8 cellular contexts compared by ENCODE assay signal in the genomic region with DNA sequence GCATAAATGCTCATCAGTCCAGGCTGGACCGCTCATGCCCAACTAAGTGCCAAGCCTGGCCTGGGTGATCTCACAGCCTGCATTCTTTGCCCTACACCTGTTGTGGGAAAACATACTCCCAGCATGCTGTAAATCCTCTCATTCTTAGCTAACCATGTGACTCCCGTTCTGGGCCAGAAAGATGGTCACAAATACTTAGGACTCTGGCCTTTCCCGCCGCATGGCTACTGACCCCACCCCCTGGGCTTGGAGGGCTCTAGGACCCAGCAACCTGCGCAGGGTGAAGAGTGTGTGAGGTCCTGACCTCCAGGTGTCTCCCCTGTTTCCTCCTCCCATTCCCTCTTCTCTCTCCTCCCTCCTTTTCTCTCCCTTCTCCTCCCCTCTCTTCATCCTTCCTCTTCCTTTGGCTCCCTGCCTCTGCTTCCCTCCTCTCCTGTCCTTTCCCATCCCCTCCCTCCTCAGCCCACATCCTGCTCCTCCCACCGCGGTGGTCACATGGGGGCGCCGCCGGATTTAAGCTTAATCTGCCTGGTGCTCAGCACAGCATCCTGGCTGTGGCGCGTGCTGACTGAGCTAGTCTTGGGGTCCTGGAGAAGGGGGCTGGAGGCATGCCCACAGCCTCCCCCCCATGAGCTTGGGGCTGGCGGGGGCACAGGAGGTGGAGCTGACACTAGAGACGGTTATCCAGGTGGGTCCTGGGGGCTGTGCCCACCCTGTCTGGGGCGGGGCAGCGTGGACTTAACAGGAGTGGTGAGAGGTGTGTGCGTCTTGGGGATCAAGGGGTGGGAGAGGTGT. TPM values are rescaled to one million over a fixed set of nuclear protein-coding genes. Genes with fewer than 3 reads are reported as not detected.
DNase-seq lines count a peak whose midpoint lies in the region; ATAC-seq and TF ChIP-seq lines count a peak whose summit lies in the region.

Gene CROCC (plus strand): TSS at position 541 of the 795 bp plus-strand sequence. CDS start 88 bp downstream, at position 629.

- DNase-seq in AG20443 (ENCODE audit: low spot score) (peak; percentile 35), mesenchymal stem cell (peak; percentile 37), upper lobe of left lung (no peak)
- peak; percentile 26 for DNase-seq in effector CD8-positive, alpha-beta T cell (lab: John Stamatoyannopoulos, UW)

- H2BK120ac ChIP-seq in mesenchymal stem cell (ENCODE audit: low read depth, low read length), result no peak within 1 kb of the TSS

- H2BK15ac ChIP-seq in mesenchymal stem cell (ENCODE audit: low read depth, poor library complexity, severe bottlenecking), result peak within 1 kb of the TSS; percentile 54

- H3K23ac ChIP-seq in mesenchymal stem cell (ENCODE audit: low read length in 2 of 2), result peak within 1 kb of the TSS in 1 of 2 experiments; percentile 64

- H3K79me1 ChIP-seq in mesenchymal stem cell (replicated peaks; ENCODE audit: low read length, poor library complexity, severe bottlenecking), result peaks cover 22% of the 10 kb centered on the region

- 19% methylated on average over 17 of the region's 17 CpGs for WGBS in mesenchymal stem cell
- 26 to 29% methylated on average over 17 of the region's 17 CpGs for WGBS in upper lobe of left lung, 2 donors

- peak within 1 kb of the TSS; percentile 57 for H3K4me3 Mint-ChIP-seq in T-helper 1 cell treated with Interleukin-12 subunit alpha and Interleukin-12 subunit beta and Interleukin-4 antibody, amounts not matched to agents 30 μg/mL and 1 μg/mL, for 36 hours

- H2AK5ac ChIP-seq in mesenchymal stem cell (ENCODE audit: low read length, severe bottlenecking), result no peak within 1 kb of the TSS

- no peaks in the 10 kb centered on the region for H3K9me3 ChIP-seq in HUES48 (ENCODE audit: control insufficient read depth, insufficient read depth, low read length)
- no peaks in the 10 kb centered on the region for H3K9me3 ChIP-seq in mesenchymal stem cell (ENCODE audit: control insufficient read depth, low read length)
- no peaks in the 10 kb centered on the region for H3K9me3 ChIP-seq in upper lobe of left lung

- H2AFZ ChIP-seq in mesenchymal stem cell (ENCODE audit: low read depth, low read length), result peak within 1 kb of the TSS; percentile 62

- no peak within 1 kb of the TSS for H4K91ac ChIP-seq in mesenchymal stem cell (ENCODE audit: low read length)

- peaks cover 9% of the 10 kb centered on the region for H3K4me1 Mint-ChIP-seq in T-helper 1 cell treated with Interleukin-12 subunit alpha and Interleukin-12 subunit beta and Interleukin-4 antibody, amounts not matched to agents 30 μg/mL and 1 μg/mL, for 36 hours (ENCODE audit: low read depth)

- no peaks in the 10 kb centered on the region for H3K27me3 ChIP-seq in HUES48 (ENCODE audit: control insufficient read depth, insufficient read depth, low read length)
- peaks cover 0 to 23% of the 10 kb centered on the region in 2 experiments for H3K27me3 ChIP-seq in mesenchymal stem cell (ENCODE audit: control insufficient read depth in 1 of 2, insufficient read depth in 1 of 2, low read length in 2 of 2)
- H3K27me3 ChIP-seq in upper lobe of left lung, result peaks cover 0 to 3% (median 0%) of the 10 kb centered on the region in 4 donors

- TF ChIP-seq EP300 in upper lobe of left lung (IDR thresholded peaks at IDR 0.05), result no peak

- H3K4me3 ChIP-seq in HUES48 (ENCODE audit: low read depth, low read length) (peak within 1 kb of the TSS; percentile 64), mesenchymal stem cell (ENCODE audit: insufficient read depth in 1 of 2, low read depth in 1 of 2, low read length in 2 of 2) (no peak within 1 kb of the TSS), upper lobe of left lung (no peak within 1 kb of the TSS)

- H3K27ac ChIP-seq in HUES48 (ENCODE audit: low read depth, low read length), result peak within 1 kb of the TSS; percentile 65
- no peak within 1 kb of the TSS for H3K27ac ChIP-seq in mesenchymal stem cell (ENCODE audit: low read length, poor library complexity, severe bottlenecking)
- no peak within 1 kb of the TSS for H3K27ac ChIP-seq in upper lobe of left lung

- H3K18ac ChIP-seq in mesenchymal stem cell (ENCODE audit: low read depth in 1 of 2, low read length in 2 of 2), result peak within 1 kb of the TSS in 1 of 2 experiments; percentile 78

- TF ChIP-seq POLR2A in upper lobe of left lung (IDR thresholded peaks at IDR 0.05), result no peak

- no peaks in the 10 kb centered on the region for H3K36me3 Mint-ChIP-seq in T-helper 1 cell treated with Interleukin-12 subunit alpha and Interleukin-12 subunit beta and Interleukin-4 antibody, amounts not matched to agents 30 μg/mL and 1 μg/mL, for 36 hours (ENCODE audit: low read depth)

- no peak for ATAC-seq in upper lobe of left lung (ENCODE audit: low FRiP score in 2 of 2)
- no peak for ATAC-seq in GM18867 (IDR thresholded peaks at IDR 0.05; ENCODE audit: unreplicated experiment)
- ATAC-seq in GM21528 (IDR thresholded peaks at IDR 0.05; ENCODE audit: low FRiP score, unreplicated experiment), result no peak

- peak within 1 kb of the TSS; percentile 71 for H4K8ac ChIP-seq in mesenchymal stem cell (ENCODE audit: low read length)

- peak within 1 kb of the TSS; percentile 7; the same call in 1 of the 2 replicates for H3K9ac ChIP-seq in HUES48 (ENCODE audit: low read depth, low read length)
- H3K9ac ChIP-seq in mesenchymal stem cell (ENCODE audit: low read length), result no peak within 1 kb of the TSS

- H3K36me3 ChIP-seq in HUES48 (ENCODE audit: control insufficient read depth, insufficient read depth, low read length) (peaks cover 11% of the 10 kb centered on the region), mesenchymal stem cell (ENCODE audit: control insufficient read depth in 1 of 2, insufficient read depth in 2 of 2, low read depth in 1 of 2, low read length in 2 of 2) (peaks cover 0 to 11% of the 10 kb centered on the region in 2 experiments), upper lobe of left lung (no peaks in the 10 kb centered on the region)

- H2BK5ac ChIP-seq in mesenchymal stem cell (ENCODE audit: low read depth, low read length, poor library complexity, severe bottlenecking), result no peak within 1 kb of the TSS

- H2BK12ac ChIP-seq in mesenchymal stem cell (ENCODE audit: low read length in 2 of 2), result peak within 1 kb of the TSS in 1 of 2 experiments; percentile 47

- peak within 1 kb of the TSS; percentile 31 for H3K27ac Mint-ChIP-seq in T-helper 1 cell treated with Interleukin-12 subunit alpha and Interleukin-12 subunit beta and Interleukin-4 antibody, amounts not matched to agents 30 μg/mL and 1 μg/mL, for 36 hours

- peak within 1 kb of the TSS in 1 of 2 experiments; percentile 61 for H3K4ac ChIP-seq in mesenchymal stem cell (ENCODE audit: low read depth in 1 of 2, low read length in 2 of 2)

- peak within 1 kb of the TSS; percentile 49 for H3K4me2 ChIP-seq in mesenchymal stem cell (ENCODE audit: low read length, poor library complexity, severe bottlenecking)

- no peaks in the 10 kb centered on the region for H3K27me3 Mint-ChIP-seq in T-helper 1 cell treated with Interleukin-12 subunit alpha and Interleukin-12 subunit beta and Interleukin-4 antibody, amounts not matched to agents 30 μg/mL and 1 μg/mL, for 36 hours (ENCODE audit: low read depth)

- no peaks in the 10 kb centered on the region for H3K9me3 Mint-ChIP-seq in T-helper 1 cell treated with Interleukin-12 subunit alpha and Interleukin-12 subunit beta and Interleukin-4 antibody, amounts not matched to agents 30 μg/mL and 1 μg/mL, for 36 hours

- H3K4me1 ChIP-seq in HUES48 (ENCODE audit: control insufficient read depth, insufficient read depth, low read length) (peaks cover 14% of the 10 kb centered on the region), mesenchymal stem cell (ENCODE audit: control insufficient read depth, insufficient read depth, low read depth, low read length) (peaks cover 19% of the 10 kb centered on the region), upper lobe of left lung (peaks cover 6 to 20% (median 7%) of the 10 kb centered on the region in 4 donors)

- no peak for TF ChIP-seq CTCF in upper lobe of left lung (IDR thresholded peaks at IDR 0.05)

- H3K14ac ChIP-seq in mesenchymal stem cell (ENCODE audit: low read length in 2 of 2), result peak within 1 kb of the TSS in 1 of 2 experiments; percentile 77

RNA-seq across cellular contexts. Expression of gene CROCC, which starts in this region (rescaled TPM):
- polyA plus RNA-seq in mesenchymal stem cell (2013, experiment 1 of 2), result 7.4 TPM
- polyA plus RNA-seq in mesenchymal stem cell (2013, experiment 2 of 2), result 6.9 TPM
- 100 to 1,000 TPM in 2 of 6 donors, 10 to 100 TPM in 4; 21.0 to 184 (median 48.9) TPM for total RNA-seq in upper lobe of left lung

Comparison
In these comparisons a context has a peak if more than half of its experiments do, and no peak if none do; other contexts are left out.
1. DNase-seq: peak in AG20443 (single experiment), effector CD8-positive, alpha-beta T cell (single experiment) and mesenchymal stem cell (single experiment); none in upper lobe of left lung (0 of 2).